In the genomic region with DNA sequence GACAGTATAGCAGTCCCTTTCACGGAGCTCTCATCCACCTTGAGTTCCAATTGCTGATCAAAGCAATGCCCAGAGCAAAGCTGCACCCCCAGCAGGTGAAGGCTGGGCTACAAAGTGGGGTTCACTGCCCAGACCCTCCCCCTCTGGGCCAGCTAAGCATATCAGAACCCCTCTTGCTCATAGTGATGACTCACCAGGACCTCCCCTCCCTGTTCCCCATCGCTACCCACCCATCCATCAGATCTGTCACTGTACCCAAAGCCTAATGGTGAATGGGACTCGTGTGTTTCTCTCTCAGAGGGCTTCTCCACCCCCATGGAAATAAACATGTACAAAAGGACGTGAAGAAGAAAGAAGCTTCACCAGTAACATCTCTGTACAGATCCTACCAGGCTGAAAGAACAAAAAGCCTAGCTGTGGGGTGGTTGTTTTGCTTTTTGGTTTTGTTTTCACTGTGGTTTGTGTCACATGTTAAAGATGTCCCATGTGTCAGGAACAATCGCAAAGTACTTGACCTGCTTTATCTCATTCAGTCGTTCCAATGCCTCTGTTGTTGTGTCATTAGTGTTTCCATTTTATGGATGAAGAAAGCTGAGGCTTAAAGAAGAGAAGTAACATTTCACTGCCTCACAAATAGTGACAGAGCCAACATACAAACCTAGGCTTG, we compare ENCODE assay signal across 12 cellular contexts.
DNase-seq lines count a peak whose midpoint lies in the region; ATAC-seq, FAIRE-seq and TF ChIP-seq lines count a peak whose summit lies in the region.
"Had no signal": no experiment of that assay in that cellular context is flagged by ENCODE, and none has a peak within 500 bp of the region (broad histone marks: within the 10 kb centered on the region; RNA-seq: fewer than 3 reads in every experiment).

No MANE protein-coding gene starts in this region.

- H2AFZ ChIP-seq in OCI-LY7 (ENCODE audit: low read length) = peak overlapping the region; percentile 61

- H3K9me3 ChIP-seq in OCI-LY7 (ENCODE audit: low read length) (peaks cover 18% of the 10 kb centered on the region; the same call in 1 of the 2 replicates), lung (ENCODE audit: control insufficient read depth in 2 of 2, insufficient read depth in 1 of 2, low read length in 1 of 2) (no peaks in the 10 kb centered on the region), left ventricle myocardium inferior (replicated peaks) (no peaks in the 10 kb centered on the region)
- H3K9me3 ChIP-seq: gastroesophageal sphincter had no signal

- CTCF ChIA-PET in OCI-LY7 (lab: Charles Lee; ENCODE audit: unreplicated experiment) = interaction anchor here (0.5 to 1.6 kb wide), 2 partner anchors 25 to 1493 kb away, joined by 3 to 9 read pairs; a partner anchor contains a TSS

- intact Hi-C loops in OCI-LY7 (cut with micrococcal nuclease; ENCODE audit: unreplicated experiment) (no loop called here), left ventricle myocardium inferior (cut with micrococcal nuclease) (no loop called here)

- H3K4me2 ChIP-seq in OCI-LY7 (ENCODE audit: low read length) = peak overlapping the region; percentile 45

- in situ Hi-C loops in GM13976 (cut with MboI; ENCODE audit: low sequenced_read_pairs, unreplicated experiment) = no loop called here

- no peak for FAIRE-seq in D721Med (lab: Jason Lieb, UNC)

- H3K79me2 ChIP-seq in OCI-LY7 (ENCODE audit: insufficient read depth, low read depth, low read length) = no peaks in the 10 kb centered on the region

- no peaks in the 10 kb centered on the region for H4K20me1 ChIP-seq in OCI-LY7 (ENCODE audit: insufficient read depth, low read length)

- WGBS in lung, 2 donors = 75 to 85% methylated on average over 6 of the region's 6 CpGs

- TF ChIP-seq CTCF in GM13976 (IDR thresholded peaks at IDR 0.05; ENCODE audit: borderline replicate concordance, control extremely low read depth, extremely low read depth, insufficient read depth, missing control alignments) (no peak), OCI-LY7 (conservative IDR thresholded peaks at IDR 0.05; ENCODE audit: low read length) (no peak), lung (IDR thresholded peaks at IDR 0.05; ENCODE audit: control extremely low read depth, extremely low read depth) (no peak), left ventricle myocardium inferior (IDR thresholded peaks at IDR 0.05; ENCODE audit: borderline replicate concordance) (no peak), D721Med (IDR thresholded peaks at IDR 0.05; ENCODE audit: insufficient read depth, missing control alignments) (no peak)

- no TSS peak for BruUV-seq in OCI-LY7 (replicated peaks; lab: Mats Ljungman, UMichigan)

- no peaks in the 10 kb centered on the region for H3K9me2 ChIP-seq in OCI-LY7 (ENCODE audit: insufficient read depth, low read length)

- POLR2A ChIA-PET in OCI-LY7 (lab: Charles Lee) = interaction anchor here (0.7 to 1.1 kb wide), 3 partner anchors 65 to 569 kb away, joined by 3 read pairs; no protein-coding TSS in a partner anchor

- no peaks in the 10 kb centered on the region for H3K27me3 ChIP-seq in lung (ENCODE audit: control insufficient read depth, insufficient read depth)
- H3K27me3 ChIP-seq in left ventricle myocardium inferior (ENCODE audit: low read depth) = no peaks in the 10 kb centered on the region
- H3K27me3 ChIP-seq: gastroesophageal sphincter had no signal

- H3K4me3 ChIP-seq in OCI-LY7 (ENCODE audit: low read depth, low read length, poor library complexity, severe bottlenecking) (no peak overlapping the region), lung (no peak overlapping the region), left ventricle myocardium inferior (no peak overlapping the region)
- H3K4me3 ChIP-seq: gastroesophageal sphincter had no signal

- H3K4me1 ChIP-seq in OCI-LY7 (ENCODE audit: insufficient read depth, low read length, poor library complexity, severe bottlenecking) = peaks cover 56% of the 10 kb centered on the region
- peaks cover 0 to 5% of the 10 kb centered on the region in 2 donors for H3K4me1 ChIP-seq in lung (ENCODE audit: control insufficient read depth in 2 of 2, insufficient read depth in 2 of 2, low read length in 2 of 2)
- H3K4me1 ChIP-seq in left ventricle myocardium inferior = peaks cover 40% of the 10 kb centered on the region

- no peaks in the 10 kb centered on the region; the same call in 1 of the 2 replicates for H3K36me3 ChIP-seq in OCI-LY7 (ENCODE audit: insufficient read depth, low read length)
- H3K36me3 ChIP-seq in lung (ENCODE audit: control insufficient read depth in 2 of 2, insufficient read depth in 2 of 2, low read length in 2 of 2) = no peaks in the 10 kb centered on the region
- H3K36me3 ChIP-seq in left ventricle myocardium inferior = no peaks in the 10 kb centered on the region
- H3K36me3 ChIP-seq: gastroesophageal sphincter had no signal

- H3K27ac ChIP-seq in OCI-LY7 (ENCODE audit: low read depth, low read length, poor library complexity, severe bottlenecking) (no peak overlapping the region), lung (ENCODE audit: low read depth in 1 of 2, low read length in 1 of 2) (no peak overlapping the region), left ventricle myocardium inferior (replicated peaks) (no peak overlapping the region)
- H3K27ac ChIP-seq: gastroesophageal sphincter had no signal

- peak; percentile 51 for ATAC-seq in GM21737 (IDR thresholded peaks at IDR 0.05; ENCODE audit: unreplicated experiment)
- ATAC-seq in lung (ENCODE audit: insufficient read depth, low FRiP score) = peak; percentile 10
- ATAC-seq: gastroesophageal sphincter had no signal

- DNase-seq in GM13976 (ENCODE audit: low spot score) = peak; percentile 48
- no peak for DNase-seq in OCI-LY7 (ENCODE audit: low spot score)
- DNase-seq in lung (ENCODE audit: low spot score) = no peak
- DNase-seq in GOT3 (lab: John Stamatoyannopoulos, UW) = no peak
- DNase-seq in left ventricle myocardium inferior = no peak
- DNase-seq in dedifferentiated amniotic fluid mesenchymal stem cell (ENCODE audit: extremely low spot score) = no peak
- DNase-seq in D721Med (ENCODE audit: insufficient read length, low spot score) = no peak
- DNase-seq: cerebellar nuclear complex, mammary epithelial cell, NCI-H446 had no signal
